Comparison of ENCODE assay signal across 1 cellular context in the genomic region with DNA sequence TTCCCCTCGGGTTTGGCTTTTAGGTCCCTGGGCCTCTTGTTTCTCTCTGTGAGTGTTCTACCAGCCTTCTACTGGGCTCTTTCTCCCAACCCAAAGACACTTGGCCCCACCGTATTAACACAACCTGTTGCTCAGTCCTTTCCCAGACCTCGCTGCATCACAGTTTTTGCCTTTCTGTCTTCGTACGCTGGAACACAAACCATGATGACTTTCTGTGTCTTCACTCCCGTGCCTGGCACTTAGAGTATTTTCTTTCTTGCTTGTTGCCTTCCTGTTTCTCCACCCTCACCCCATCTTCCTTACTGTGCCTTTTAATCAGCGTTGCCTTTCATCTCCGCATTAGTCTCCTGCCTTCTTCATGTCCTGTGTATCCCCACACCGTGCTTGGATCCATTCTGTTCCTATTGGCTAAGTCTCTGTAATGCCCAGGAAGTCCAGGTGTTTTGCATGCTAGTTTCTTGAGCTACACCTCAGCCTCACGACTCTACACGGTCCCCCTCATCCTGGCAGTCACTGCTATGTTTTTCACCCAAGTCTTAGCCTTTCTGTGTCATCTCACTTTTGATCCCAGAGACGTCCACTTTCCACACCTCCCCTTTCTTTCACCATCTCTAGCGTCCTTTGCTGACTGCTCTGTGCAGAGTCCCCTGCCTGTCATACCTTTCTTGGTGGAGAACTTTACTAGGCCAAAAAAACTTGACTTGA.
TF ChIP-seq lines count a peak whose summit lies in the region.

No MANE protein-coding gene starts in this region.

TF ChIP-seq in liver, 16 proteins besides CTCF, POLR2A, EP300 and RAD21 (continued from another document):
- TF ChIP-seq SP1 (IDR thresholded peaks at IDR 0.05) (no peak), EGR1 (IDR thresholded peaks at IDR 0.05; ENCODE audit: low read depth in 2 of 2) (no peak), NR2F2 (IDR thresholded peaks at IDR 0.05) (no peak), GABPA (IDR thresholded peaks at IDR 0.05 in 1 of 2, conservative IDR thresholded peaks at IDR 0.05 in 1 of 2) (no peak)
